In genomic region chr9:91714020-91714721, GRCh38 we compare ENCODE assay signal across 8 cellular contexts.
DNase-seq lines count a peak whose midpoint lies in the region; ATAC-seq and TF ChIP-seq lines count a peak whose summit lies in the region.

No MANE protein-coding gene starts in this region.

- peak overlapping the region; percentile 29 to 43 for H3K4me3 ChIP-seq in cardiac fibroblast (replicated peaks in 1 of 2; ENCODE audit: low read depth in 2 of 2, low read length in 2 of 2)

- peaks cover 44% of the 10 kb centered on the region for H3K27me3 Mint-ChIP-seq in activated naive CD4-positive, alpha-beta T cell treated with anti-CD3 and anti-CD28 coated beads for 36 hours (ENCODE audit: low read depth)
- no peaks in the 10 kb centered on the region for H3K27me3 Mint-ChIP-seq in type B pancreatic cell

- H3K36me3 Mint-ChIP-seq in activated naive CD4-positive, alpha-beta T cell treated with anti-CD3 and anti-CD28 coated beads for 36 hours (ENCODE audit: low read depth): no peaks in the 10 kb centered on the region
- no peaks in the 10 kb centered on the region for H3K36me3 Mint-ChIP-seq in type B pancreatic cell

- DNase-seq in activated naive CD4-positive, alpha-beta T cell treated with anti-CD3 and anti-CD28 coated beads for 36 hours: peak; percentile 13
- no peak for DNase-seq in activated naive CD4-positive, alpha-beta T cell (lab: John Stamatoyannopoulos, UW)
- DNase-seq in NCI-H2171 (lab: John Stamatoyannopoulos, UW): peak; percentile 77
- DNase-seq in cardiac fibroblast (ENCODE audit: low read depth in 2 of 2): peak; percentile 45 to 78
- DNase-seq in left kidney (ENCODE audit: low read depth, low spot score): peak; percentile 84
- no peak for DNase-seq in type B pancreatic cell (ENCODE audit: extremely low spot score, unreplicated experiment)
- DNase-seq in superior temporal gyrus (ENCODE audit: extremely low spot score): no peak

- H3K4me1 Mint-ChIP-seq in activated naive CD4-positive, alpha-beta T cell treated with anti-CD3 and anti-CD28 coated beads for 36 hours (ENCODE audit: low read depth): no peaks in the 10 kb centered on the region
- no peaks in the 10 kb centered on the region for H3K4me1 Mint-ChIP-seq in type B pancreatic cell (ENCODE audit: unreplicated experiment)

- intact Hi-C loops in activated naive CD4-positive, alpha-beta T cell treated with anti-CD3 and anti-CD28 coated beads for 36 hours (cut with micrococcal nuclease): loop anchor here (5.0 kb wide), 2 partner anchors 357 to 507 kb away; no protein-coding TSS in a partner anchor

- H3K9me3 Mint-ChIP-seq in activated naive CD4-positive, alpha-beta T cell treated with anti-CD3 and anti-CD28 coated beads for 36 hours: peaks cover 6% of the 10 kb centered on the region
- H3K9me3 Mint-ChIP-seq in type B pancreatic cell: peaks cover 7% of the 10 kb centered on the region

- CTCF ChIA-PET in activated naive CD4-positive, alpha-beta T cell treated with anti-CD3 and anti-CD28 coated beads for 36 hours (lab: Charles Lee): interaction anchor here (1.1 kb wide), 1 partner anchor 13 kb away, joined by 3 read pairs; no protein-coding TSS in a partner anchor

- TF ChIP-seq CTCF in cardiac fibroblast (IDR thresholded peaks at IDR 0.05; ENCODE audit: low read depth, low read length): no peak
- TF ChIP-seq CTCF in type B pancreatic cell (conservative IDR thresholded peaks at IDR 0.05): no peak

- no peak overlapping the region for H3K27ac Mint-ChIP-seq in activated naive CD4-positive, alpha-beta T cell treated with anti-CD3 and anti-CD28 coated beads for 36 hours
- H3K27ac Mint-ChIP-seq in type B pancreatic cell: no peak overlapping the region

- no peak for ATAC-seq in HG03039 (IDR thresholded peaks at IDR 0.05; ENCODE audit: unreplicated experiment)

- no peak overlapping the region for H3K4me3 Mint-ChIP-seq in activated naive CD4-positive, alpha-beta T cell treated with anti-CD3 and anti-CD28 coated beads for 36 hours
- peak overlapping the region; percentile 74 for H3K4me3 Mint-ChIP-seq in type B pancreatic cell

Comparison
In these comparisons a context has a peak if more than half of its experiments do, and no peak if none do; other contexts are left out.
1. DNase-seq: peak in activated naive CD4-positive, alpha-beta T cell treated with anti-CD3 and anti-CD28 coated beads for 36 hours (single experiment), NCI-H2171 (single experiment), cardiac fibroblast (2 of 2) and left kidney (single experiment); none in activated naive CD4-positive, alpha-beta T cell (0 of 4), type B pancreatic cell (single experiment) and superior temporal gyrus (single experiment).